In genomic region chr10:121930729-121931085, GRCh38 we compare ENCODE assay signal across 22 cellular contexts. TPM values are rescaled to one million over a fixed set of nuclear protein-coding genes. Genes with fewer than 3 reads are reported as not detected.
DNase-seq lines count a peak whose midpoint lies in the region; ATAC-seq and TF ChIP-seq lines count a peak whose summit lies in the region.
"Had no signal": no experiment of that assay in that cellular context is flagged by ENCODE, and none has a peak within 500 bp of the region (broad histone marks: within the 10 kb centered on the region; RNA-seq: fewer than 3 reads in every experiment).

No MANE protein-coding gene starts in this region.

- H3K9me3 ChIP-seq in effector memory CD4-positive, alpha-beta T cell (ENCODE audit: control insufficient read depth, low read length) = no peaks in the 10 kb centered on the region
- H3K9me3 ChIP-seq: gastrocnemius medialis, mucosa of descending colon, SJSA1 had no signal

- H3K9me3 Mint-ChIP-seq in natural killer cell (no peaks in the 10 kb centered on the region), brain (peaks cover 0 to 3% (median 0%) of the 10 kb centered on the region in 5 experiments), nephron (no peaks in the 10 kb centered on the region)
- H3K9me3 Mint-ChIP-seq in natural killer cell treated with Interleukin-12 subunit alpha and Interleukin-12 subunit beta and Interleukin-15 and Interleukin-18, amount 100 ng/mL, for 72 hours = no peaks in the 10 kb centered on the region
- H3K9me3 Mint-ChIP-seq: T-helper 1 cell treated with Interleukin-12 subunit alpha and Interleukin-12 subunit beta and Interleukin-4 antibody, amounts not matched to agents 30 μg/mL and 1 μg/mL, for 36 hours had no signal

- no peak for TF ChIP-seq CTCF in natural killer cell (IDR thresholded peaks at IDR 0.05)
- TF ChIP-seq CTCF in brain (conservative IDR thresholded peaks at IDR 0.05) = no peak
- no peak for TF ChIP-seq CTCF in nephron (IDR thresholded peaks at IDR 0.05; ENCODE audit: unreplicated experiment in 3 of 3)

- no peaks in the 10 kb centered on the region for H3K36me3 Mint-ChIP-seq in natural killer cell
- no peaks in the 10 kb centered on the region for H3K36me3 Mint-ChIP-seq in natural killer cell treated with Interleukin-12 subunit alpha and Interleukin-12 subunit beta and Interleukin-15 and Interleukin-18, amount 100 ng/mL, for 72 hours
- peaks cover 18% of the 10 kb centered on the region for H3K36me3 Mint-ChIP-seq in brain
- peaks cover 27% of the 10 kb centered on the region for H3K36me3 Mint-ChIP-seq in nephron (ENCODE audit: low read depth)

- no peak overlapping the region for H3K4me3 ChIP-seq in effector memory CD4-positive, alpha-beta T cell (ENCODE audit: insufficient read depth, low read depth, low read length, poor library complexity, severe bottlenecking)
- H3K4me3 ChIP-seq: coronary artery, gastrocnemius medialis, mucosa of descending colon, PC-9, SJSA1, smooth muscle cell had no signal

- H3K27me3 Mint-ChIP-seq in natural killer cell (ENCODE audit: low read depth in 2 of 2) (no peaks in the 10 kb centered on the region), brain (peaks cover 6% of the 10 kb centered on the region), nephron (ENCODE audit: low read depth) (no peaks in the 10 kb centered on the region)
- H3K27me3 Mint-ChIP-seq in natural killer cell treated with Interleukin-12 subunit alpha and Interleukin-12 subunit beta and Interleukin-15 and Interleukin-18, amount 100 ng/mL, for 72 hours = no peaks in the 10 kb centered on the region

- no peak overlapping the region for H3K27ac ChIP-seq in effector memory CD4-positive, alpha-beta T cell (ENCODE audit: insufficient read depth, low read length, poor library complexity, severe bottlenecking)
- H3K27ac ChIP-seq: coronary artery, gastrocnemius medialis, KMS-11, PC-9, SJSA1 had no signal

- H3K4me1 ChIP-seq in effector memory CD4-positive, alpha-beta T cell (ENCODE audit: control insufficient read depth, insufficient read depth, low read length, poor library complexity, severe bottlenecking) = no peaks in the 10 kb centered on the region

- H3K4me1 Mint-ChIP-seq in natural killer cell (peaks cover 20 to 22% of the 10 kb centered on the region in 2 donors), brain (peaks cover 42% of the 10 kb centered on the region), nephron (peaks cover 29% of the 10 kb centered on the region)
- H3K4me1 Mint-ChIP-seq in natural killer cell treated with Interleukin-12 subunit alpha and Interleukin-12 subunit beta and Interleukin-15 and Interleukin-18, amount 100 ng/mL, for 72 hours (ENCODE audit: low read depth in 2 of 2) = peaks cover 10 to 12% of the 10 kb centered on the region in 2 donors

- no peaks in the 10 kb centered on the region for H3K27me3 ChIP-seq in effector memory CD4-positive, alpha-beta T cell (replicated peaks; ENCODE audit: control insufficient read depth, insufficient read depth, low read length, poor library complexity, severe bottlenecking)
- H3K27me3 ChIP-seq: gastrocnemius medialis, SJSA1 had no signal

- intact Hi-C loops in natural killer cell (cut with micrococcal nuclease) = no loop called here

- H3K36me3 ChIP-seq in effector memory CD4-positive, alpha-beta T cell (ENCODE audit: control insufficient read depth, insufficient read depth, low read length) = no peaks in the 10 kb centered on the region
- H3K36me3 ChIP-seq: gastrocnemius medialis had no signal

- ATAC-seq in natural killer cell (no peak), HG03095 (IDR thresholded peaks at IDR 0.05; ENCODE audit: unreplicated experiment) (no peak)
- no peak for ATAC-seq in natural killer cell treated with Interleukin-12 subunit alpha and Interleukin-12 subunit beta and Interleukin-15 and Interleukin-18, amount 100 ng/mL, for 72 hours
- ATAC-seq: gastrocnemius medialis, mucosa of descending colon had no signal

- DNase-seq in natural killer cell (no peak), GM03348 (ENCODE audit: low spot score) (no peak)
- no peak for DNase-seq in natural killer cell treated with Interleukin-12 subunit alpha and Interleukin-12 subunit beta and Interleukin-15 and Interleukin-18, amount 100 ng/mL, for 72 hours (ENCODE audit: low spot score)
- DNase-seq in effector memory CD4-positive, alpha-beta T cell = no peak
- DNase-seq: activated naive CD4-positive, alpha-beta T cell treated with Interleukin-2 at 50 U/mL for 16 hours; amniotic stem cell; gastrocnemius medialis; MV-4-11; NCI-H524; NK-92 treated with Interleukin-12 subunit alpha and Interleukin-12 subunit beta, amount 100 ng/mL, for 24 hours; occipital lobe; PC-9; stimulated activated CD4-positive, alpha-beta T cell treated with anti-CD3 and anti-CD28 coated beads, Interleukin-2, amount 100 ng/mL, for 24 hours had no signal

- H3K27ac Mint-ChIP-seq in natural killer cell (peak overlapping the region in 1 of 2 donors; percentile 53), brain (peak overlapping the region; percentile 54 to 99 (median 76)), nephron (peak overlapping the region; percentile 94 to 100 (median 97))
- H3K27ac Mint-ChIP-seq in natural killer cell treated with Interleukin-12 subunit alpha and Interleukin-12 subunit beta and Interleukin-15 and Interleukin-18, amount 100 ng/mL, for 72 hours = no peak overlapping the region
- H3K27ac Mint-ChIP-seq: T-helper 1 cell treated with Interleukin-12 subunit alpha and Interleukin-12 subunit beta and Interleukin-4 antibody, amounts not matched to agents 30 μg/mL and 1 μg/mL, for 36 hours had no signal

- H3K4me3 Mint-ChIP-seq in natural killer cell (peak overlapping the region; percentile 26), brain (peak overlapping the region in 4 of 5 experiments; percentile 55 to 97 (median 79)), nephron (peak overlapping the region; percentile 78 to 95 (median 86))
- H3K4me3 Mint-ChIP-seq in natural killer cell treated with Interleukin-12 subunit alpha and Interleukin-12 subunit beta and Interleukin-15 and Interleukin-18, amount 100 ng/mL, for 72 hours = no peak overlapping the region
- H3K4me3 Mint-ChIP-seq: T-helper 1 cell treated with Interleukin-12 subunit alpha and Interleukin-12 subunit beta and Interleukin-4 antibody, amounts not matched to agents 30 μg/mL and 1 μg/mL, for 36 hours had no signal

RNA-seq across cellular contexts. Expression of gene ATE1, which starts 2.9 kb away (rescaled TPM):
- 10 to 100 TPM; 30.4 to 40.6 (median 30.5) TPM for total RNA-seq in natural killer cell
- total RNA-seq in natural killer cell treated with Interleukin-12 subunit alpha and Interleukin-12 subunit beta and Interleukin-15 and Interleukin-18, amount 100 ng/mL, for 72 hours = 10 to 100 TPM; 27.7 to 32.6 TPM
- polyA plus RNA-seq in brain (ENCODE audit: insufficient read depth, low read depth, low replicate concordance) = 11.4 TPM

RNA-seq across cellular contexts. Expression of gene NSMCE4A, which starts 44.3 kb away (rescaled TPM):
- total RNA-seq in natural killer cell = 10 to 100 TPM; 47.8 to 60.3 (median 47.9) TPM
- 10 to 100 TPM; 59.0 to 65.4 TPM for total RNA-seq in natural killer cell treated with Interleukin-12 subunit alpha and Interleukin-12 subunit beta and Interleukin-15 and Interleukin-18, amount 100 ng/mL, for 72 hours
- 14.9 TPM for polyA plus RNA-seq in brain (ENCODE audit: insufficient read depth, low read depth, low replicate concordance)

RNA-seq across cellular contexts. Expression of gene TACC2, which starts 58.3 kb away (rescaled TPM):
- not detected for total RNA-seq in natural killer cell
- total RNA-seq in natural killer cell treated with Interleukin-12 subunit alpha and Interleukin-12 subunit beta and Interleukin-15 and Interleukin-18, amount 100 ng/mL, for 72 hours = not detected
- polyA plus RNA-seq in brain (ENCODE audit: insufficient read depth, low read depth, low replicate concordance) = 111 TPM

Comparison
In these comparisons a context has a peak if more than half of its experiments do, and no peak if none do; other contexts are left out.
1. H3K27ac Mint-ChIP-seq: peak in brain (5 of 5) and nephron (3 of 3); none in natural killer cell treated with Interleukin-12 subunit alpha and Interleukin-12 subunit beta and Interleukin-15 and Interleukin-18, amount 100 ng/mL, for 72 hours (0 of 2).